In genomic region chr14:60933920-60934655, GRCh38 we compare ENCODE assay signal across 2 cellular contexts.
TF ChIP-seq lines count a peak whose summit lies in the region.

No MANE protein-coding gene starts in this region.

TF ChIP-seq in HepG2, 621 proteins besides CTCF, POLR2A, EP300 and RAD21:
- 0 out of 2 replicates have a peak, but pooled peaks have one; percentile 5 for TF ChIP-seq HNF4A (CRISPR knock-in tag; IDR thresholded peaks at IDR 0.05)
- no peak for TF ChIP-seq ARNT (IDR thresholded peaks at IDR 0.05)
TF ChIP-seq in HepG2: peak in this region for 1.

TF ChIP-seq in SK-N-SH, 30 proteins besides CTCF, POLR2A, EP300 and RAD21:
- TF ChIP-seq MXI1 (IDR thresholded peaks at IDR 0.05; ENCODE audit: low read depth, low read length) (no peak), SMC3 (IDR thresholded peaks at IDR 0.05; ENCODE audit: low read depth, low read length) (no peak), USF2 (IDR thresholded peaks at IDR 0.05; ENCODE audit: borderline replicate concordance, low read depth, low read length) (no peak), GATA2 (CRISPR knock-in tag; IDR thresholded peaks at IDR 0.05) (no peak), IRF3 (IDR thresholded peaks at IDR 0.05; ENCODE audit: low read depth, low read length) (no peak), REST (IDR thresholded peaks at IDR 0.05; ENCODE audit: low read depth, low read length) (no peak), NFIC (IDR thresholded peaks at IDR 0.05; ENCODE audit: borderline replicate concordance) (no peak), EZH2phosphoT487 (IDR thresholded peaks at IDR 0.05; ENCODE audit: borderline replicate concordance, low read depth) (no peak), TAF1 (IDR thresholded peaks at IDR 0.05; ENCODE audit: borderline replicate concordance, low read depth, low read length) (no peak)
